21 cellular contexts compared by ENCODE assay signal in genomic region chr3:153349138-153349499, GRCh38.
DNase-seq lines count a peak whose midpoint lies in the region; ATAC-seq, FAIRE-seq and TF ChIP-seq lines count a peak whose summit lies in the region.
"Had no signal": no experiment of that assay in that cellular context is flagged by ENCODE, and none has a peak within 500 bp of the region (broad histone marks: within the 10 kb centered on the region; RNA-seq: fewer than 3 reads in every experiment).

No MANE protein-coding gene starts in this region.

- peaks cover 8% of the 10 kb centered on the region for H3K9me3 Mint-ChIP-seq in astrocyte (ENCODE audit: unreplicated experiment)
- H3K9me3 Mint-ChIP-seq: memory B cell had no signal

- POLR2A ChIA-PET in HEK293T (lab: Yijun Ruan, JAX), result no interaction called here

- TF ChIP-seq CTCF in astrocyte (IDR thresholded peaks at IDR 0.05; ENCODE audit: insufficient read depth, low read depth, low read length), result no peak
- no peak for TF ChIP-seq CTCF in GM10266 (IDR thresholded peaks at IDR 0.05; ENCODE audit: control insufficient read depth, insufficient read depth, low read depth, missing control alignments)

- H3K27me3 ChIP-seq in astrocyte (ENCODE audit: insufficient read depth, low read length), result no peaks in the 10 kb centered on the region
- H3K27me3 ChIP-seq: cardiac muscle cell, neural progenitor cell, Peyer's patch had no signal

- H4K20me1 ChIP-seq in astrocyte (ENCODE audit: insufficient read depth, low read length), result no peaks in the 10 kb centered on the region

- no peak overlapping the region for H3K9ac ChIP-seq in astrocyte (ENCODE audit: low read length)
- H3K9ac ChIP-seq: neural progenitor cell had no signal

- FAIRE-seq in astrocyte (lab: Jason Lieb, UNC), result no peak

- H3K79me2 ChIP-seq in astrocyte (ENCODE audit: insufficient read depth, low read length), result no peaks in the 10 kb centered on the region

- no peaks in the 10 kb centered on the region for H3K27me3 Mint-ChIP-seq in astrocyte (ENCODE audit: low read depth, unreplicated experiment)

- H3K9me3 ChIP-seq in astrocyte (ENCODE audit: insufficient read depth, low read depth, low read length), result no peaks in the 10 kb centered on the region
- H3K9me3 ChIP-seq: Peyer's patch had no signal

- H3K27ac ChIP-seq in astrocyte (ENCODE audit: low read depth, low read length), result no peak overlapping the region
- H3K27ac ChIP-seq: cardiac muscle cell, neural progenitor cell, Peyer's patch had no signal

- no peaks in the 10 kb centered on the region for H3K36me3 ChIP-seq in astrocyte (ENCODE audit: insufficient read depth, low read length)
- H3K36me3 ChIP-seq: cardiac muscle cell, neural progenitor cell, Peyer's patch had no signal

- H3K4me3 Mint-ChIP-seq in astrocyte (ENCODE audit: unreplicated experiment), result no peak overlapping the region
- H3K4me3 Mint-ChIP-seq: immature natural killer cell, memory B cell, neural progenitor cell had no signal

- peak overlapping the region; percentile 4 for H3K27ac Mint-ChIP-seq in astrocyte (ENCODE audit: unreplicated experiment)
- H3K27ac Mint-ChIP-seq: activated naive CD4-positive, alpha-beta T cell treated with anti-CD3 and anti-CD28 coated beads, Interleukin-2, amount 50 U/mL, for 72 hours; H9; immature natural killer cell; memory B cell had no signal

- H3K4me2 ChIP-seq in astrocyte (ENCODE audit: low read length), result no peak overlapping the region
- H3K4me2 ChIP-seq: neural progenitor cell had no signal

- H3K4me1 Mint-ChIP-seq in astrocyte (ENCODE audit: low read depth, unreplicated experiment), result peaks cover 38% of the 10 kb centered on the region
- H3K4me1 Mint-ChIP-seq: immature natural killer cell had no signal

- CTCF ChIA-PET in HEK293T (lab: Yijun Ruan, JAX), result no interaction called here

- no peak for DNase-seq in astrocyte (ENCODE audit: low read depth)
- no peak for DNase-seq in GM10266 (ENCODE audit: extremely low spot score)
- DNase-seq in HEK293T (ENCODE audit: extremely low spot score), result no peak
- DNase-seq in NCI-H128 (lab: John Stamatoyannopoulos, UW; ENCODE audit: unreplicated experiment), result no peak
- no peak for DNase-seq in glomerular visceral epithelial cell (ENCODE audit: extremely low spot score)
- DNase-seq: activated CD4-positive, CD25-positive, alpha-beta regulatory T cell; activated CD8-positive, alpha-beta memory T cell treated with anti-CD3 and anti-CD28 coated beads, Interleukin-2, amount 50 U/mL, for 48 hours; immature natural killer cell; KG1; NCI-H187; NCI-H510A; Peyer's patch; retina had no signal

- H3K4me3 ChIP-seq in astrocyte (ENCODE audit: insufficient read depth, low read depth, low read length), result no peak overlapping the region
- H3K4me3 ChIP-seq: cardiac muscle cell, neural progenitor cell, Peyer's patch had no signal

- no peak overlapping the region for H2AFZ ChIP-seq in astrocyte (ENCODE audit: low read depth, low read length)
- H2AFZ ChIP-seq: neural progenitor cell had no signal

- H3K36me3 Mint-ChIP-seq in astrocyte (ENCODE audit: low read depth, unreplicated experiment), result no peaks in the 10 kb centered on the region
- H3K36me3 Mint-ChIP-seq: neural progenitor cell had no signal

- peaks cover 12% of the 10 kb centered on the region for H3K4me1 ChIP-seq in astrocyte (ENCODE audit: insufficient read depth, low read length)
- H3K4me1 ChIP-seq: neural progenitor cell, Peyer's patch had no signal

- ATAC-seq in GM18907 (IDR thresholded peaks at IDR 0.05; ENCODE audit: unreplicated experiment) (peak; percentile 65), HG02588 (IDR thresholded peaks at IDR 0.05; ENCODE audit: unreplicated experiment) (peak; percentile 49), HG03521 (IDR thresholded peaks at IDR 0.05; ENCODE audit: unreplicated experiment) (peak; percentile 87)

TF ChIP-seq in HEK293T, 16 proteins besides CTCF, POLR2A, EP300 and RAD21:
- TF ChIP-seq FOXA1 (IDR thresholded peaks at IDR 0.05) (no peak), ARNT (IDR thresholded peaks at IDR 0.05) (no peak), ZNF384 (IDR thresholded peaks at IDR 0.05) (no peak), CTBP1 (IDR thresholded peaks at IDR 0.05; ENCODE audit: borderline replicate concordance) (no peak), SUZ12 (IDR thresholded peaks at IDR 0.05) (no peak), NFRKB (IDR thresholded peaks at IDR 0.05) (no peak), BHLHE40 (IDR thresholded peaks at IDR 0.05; ENCODE audit: borderline replicate concordance) (no peak), L3MBTL2 (conservative IDR thresholded peaks at IDR 0.05) (no peak), TARDBP (IDR thresholded peaks at IDR 0.05) (no peak)
